In genomic region chr17:44121997-44122824, GRCh38 we compare ENCODE assay signal across 9 cellular contexts. TPM values are rescaled to one million over a fixed set of nuclear protein-coding genes. Genes with fewer than 3 reads are reported as not detected.
DNase-seq lines count a peak whose midpoint lies in the region; ATAC-seq and TF ChIP-seq lines count a peak whose summit lies in the region.
"Had no signal": no experiment of that assay in that cellular context is flagged by ENCODE, and none has a peak within 500 bp of the region (broad histone marks: within the 10 kb centered on the region; RNA-seq: fewer than 3 reads in every experiment).

No MANE protein-coding gene starts in this region.

- no peaks in the 10 kb centered on the region for H3K27me3 Mint-ChIP-seq in activated T-cell treated with anti-CD3 and anti-CD28 coated beads, Interleukin-2, amount 50 U/mL, for 72 hours (ENCODE audit: low read depth)
- no peaks in the 10 kb centered on the region for H3K27me3 Mint-ChIP-seq in type B pancreatic cell

- H3K9me3 ChIP-seq in ascending aorta = no peaks in the 10 kb centered on the region

- H3K9me3 Mint-ChIP-seq in activated T-cell treated with anti-CD3 and anti-CD28 coated beads, Interleukin-2, amount 50 U/mL, for 72 hours = no peaks in the 10 kb centered on the region
- no peaks in the 10 kb centered on the region for H3K9me3 Mint-ChIP-seq in type B pancreatic cell

- H3K4me1 Mint-ChIP-seq in activated T-cell treated with anti-CD3 and anti-CD28 coated beads, Interleukin-2, amount 50 U/mL, for 72 hours (ENCODE audit: low read depth) = peaks cover 24% of the 10 kb centered on the region
- H3K4me1 Mint-ChIP-seq in type B pancreatic cell (ENCODE audit: unreplicated experiment) = peaks cover 29% of the 10 kb centered on the region

- peaks cover 18 to 41% of the 10 kb centered on the region in 2 donors for H3K4me1 ChIP-seq in ascending aorta

- DNase-seq in activated T-cell treated with anti-CD3 and anti-CD28 coated beads, Interleukin-2, amount 50 U/mL, for 72 hours = no peak
- no peak for DNase-seq in activated T-cell treated with anti-CD3 and anti-CD28 coated beads, Interleukin-2, amount 50 U/mL, for 1 hour
- DNase-seq in ascending aorta (ENCODE audit: low spot score in 2 of 2) (no peak), lower leg skin (ENCODE audit: low spot score in 2 of 2) (no peak), type B pancreatic cell (ENCODE audit: extremely low spot score, unreplicated experiment) (no peak), midbrain (lab: John Stamatoyannopoulos, UW) (no peak), HT-29 (ENCODE audit: low spot score) (no peak), NCI-H748 (lab: John Stamatoyannopoulos, UW; ENCODE audit: unreplicated experiment) (no peak)
- DNase-seq: NK-92 treated with Interleukin-12 subunit alpha and Interleukin-12 subunit beta, amount 100 ng/mL, for 24 hours had no signal

- H3K4me3 ChIP-seq in ascending aorta (peak overlapping the region; percentile 99 to 100), lower leg skin (ENCODE audit: low read depth, poor library complexity, severe bottlenecking) (peak overlapping the region; percentile 99)

- no peak for TF ChIP-seq CTCF in ascending aorta (IDR thresholded peaks at IDR 0.05)
- no peak for TF ChIP-seq CTCF in lower leg skin (IDR thresholded peaks at IDR 0.05)
- no peak for TF ChIP-seq CTCF in type B pancreatic cell (conservative IDR thresholded peaks at IDR 0.05)

- peak overlapping the region; percentile 97 to 99 for H3K27ac ChIP-seq in ascending aorta

- H3K4me3 Mint-ChIP-seq in activated T-cell treated with anti-CD3 and anti-CD28 coated beads, Interleukin-2, amount 50 U/mL, for 72 hours = peak overlapping the region; percentile 92 to 95
- H3K4me3 Mint-ChIP-seq in type B pancreatic cell = peak overlapping the region; percentile 93

- H3K27me3 ChIP-seq in ascending aorta = no peaks in the 10 kb centered on the region

- TF ChIP-seq POLR2A in lower leg skin (IDR thresholded peaks at IDR 0.05) = no peak

- H3K36me3 ChIP-seq in ascending aorta = peaks cover 3% of the 10 kb centered on the region in 2 donors

- no peak for ATAC-seq in activated T-cell treated with anti-CD3 and anti-CD28 coated beads, Interleukin-2, amount 50 U/mL, for 72 hours (replicated peaks in 1 of 2)

- intact Hi-C loops in ascending aorta (cut with DNase I) = loop anchor here (2.0 to 5.0 kb wide), 4 partner anchors 35 to 115 kb away; partner anchors contain the start of genes ASB16 and TMUB2
- intact Hi-C loops in lower leg skin (cut with DNase I; ENCODE audit: low total_unique reads) = no loop called here

- 0 to 19% methylated on average over 1 of the region's 1 CpG for WGBS in lower leg skin, 2 donors

- peak overlapping the region; percentile 51 for H3K27ac Mint-ChIP-seq in activated T-cell treated with anti-CD3 and anti-CD28 coated beads, Interleukin-2, amount 50 U/mL, for 72 hours
- H3K27ac Mint-ChIP-seq in type B pancreatic cell = peak overlapping the region; percentile 88

- H3K36me3 Mint-ChIP-seq in activated T-cell treated with anti-CD3 and anti-CD28 coated beads, Interleukin-2, amount 50 U/mL, for 72 hours (ENCODE audit: insufficient read depth in 2 of 2) = peaks cover 0 to 4% of the 10 kb centered on the region in 2 donors
- peaks cover 5% of the 10 kb centered on the region for H3K36me3 Mint-ChIP-seq in type B pancreatic cell

RNA-seq across cellular contexts. Expression of gene HDAC5, which starts 1.2 kb away (rescaled TPM):
- total RNA-seq in activated T-cell treated with anti-CD3 and anti-CD28 coated beads, Interleukin-2, amount 50 U/mL, for 72 hours = 10 to 100 TPM; 34.7 to 37.8 TPM
- total RNA-seq in ascending aorta = 189 TPM
- total RNA-seq in lower leg skin = 100 to 1,000 TPM; 179 to 208 (median 190) TPM
- total RNA-seq in type B pancreatic cell (ENCODE audit: low replicate concordance) = 43.3 and 48.9 TPM in 2 replicates
- 54.8 and 56.3 TPM in 2 replicates for total RNA-seq in HT-29 (2014; rRNA removed; shearing (Covaris generic))

RNA-seq across cellular contexts. Expression of gene HROB, which starts 19.5 kb away (rescaled TPM):
- total RNA-seq in activated T-cell treated with anti-CD3 and anti-CD28 coated beads, Interleukin-2, amount 50 U/mL, for 72 hours = 10 to 100 TPM; 20.7 to 27.8 TPM
- total RNA-seq in ascending aorta = not detected
- 1 to 10 TPM in 3 of 4 donors, under 1 TPM in 1; 0.97 to 4.3 (median 1.5) TPM for total RNA-seq in lower leg skin
- total RNA-seq in type B pancreatic cell (ENCODE audit: low replicate concordance) = 5.4 and 10.6 TPM in 2 replicates
- 5.8 and 7.8 TPM in 2 replicates for total RNA-seq in HT-29 (2014; rRNA removed; shearing (Covaris generic))

RNA-seq across cellular contexts. Expression of gene ASB16, which starts 48.3 kb away (rescaled TPM):
- under 1 TPM; 0.34 to 0.44 TPM for total RNA-seq in activated T-cell treated with anti-CD3 and anti-CD28 coated beads, Interleukin-2, amount 50 U/mL, for 72 hours
- total RNA-seq in ascending aorta (not detected), lower leg skin (1 to 10 TPM in 1 of 4 donors, not detected in 3; 1.1 TPM), type B pancreatic cell (ENCODE audit: low replicate concordance) (0.68 TPM in 1 of 2 replicates, not detected in the other)
- 0.03 TPM in 1 of 2 replicates, not detected in the other for total RNA-seq in HT-29 (2014; rRNA removed; shearing (Covaris generic))

RNA-seq across cellular contexts. Expression of gene G6PC3, which starts 51.7 kb away (rescaled TPM):
- total RNA-seq in activated T-cell treated with anti-CD3 and anti-CD28 coated beads, Interleukin-2, amount 50 U/mL, for 72 hours = 10 to 100 TPM; 18.4 to 19.7 TPM
- total RNA-seq in ascending aorta = 111 TPM
- 10 to 100 TPM; 10.9 to 14.8 (median 12.1) TPM for total RNA-seq in lower leg skin
- total RNA-seq in type B pancreatic cell (ENCODE audit: low replicate concordance) = 63.6 and 63.7 TPM in 2 replicates
- 64.6 and 74.2 TPM in 2 replicates for total RNA-seq in HT-29 (2014; rRNA removed; shearing (Covaris generic))

RNA-seq across cellular contexts. Expression of gene LSM12, which starts 55.7 kb away (rescaled TPM):
- total RNA-seq in activated T-cell treated with anti-CD3 and anti-CD28 coated beads, Interleukin-2, amount 50 U/mL, for 72 hours = 10 to 100 TPM; 46.0 to 52.8 TPM
- 12.5 TPM for total RNA-seq in ascending aorta
- 10 to 100 TPM; 15.0 to 31.7 (median 19.0) TPM for total RNA-seq in lower leg skin
- 44.8 and 50.6 TPM in 2 replicates for total RNA-seq in type B pancreatic cell (ENCODE audit: low replicate concordance)
- total RNA-seq in HT-29 (2014; rRNA removed; shearing (Covaris generic)) = 38.9 and 50.0 TPM in 2 replicates
